ENCODE assay signal across 27 cellular contexts in the genomic region with DNA sequence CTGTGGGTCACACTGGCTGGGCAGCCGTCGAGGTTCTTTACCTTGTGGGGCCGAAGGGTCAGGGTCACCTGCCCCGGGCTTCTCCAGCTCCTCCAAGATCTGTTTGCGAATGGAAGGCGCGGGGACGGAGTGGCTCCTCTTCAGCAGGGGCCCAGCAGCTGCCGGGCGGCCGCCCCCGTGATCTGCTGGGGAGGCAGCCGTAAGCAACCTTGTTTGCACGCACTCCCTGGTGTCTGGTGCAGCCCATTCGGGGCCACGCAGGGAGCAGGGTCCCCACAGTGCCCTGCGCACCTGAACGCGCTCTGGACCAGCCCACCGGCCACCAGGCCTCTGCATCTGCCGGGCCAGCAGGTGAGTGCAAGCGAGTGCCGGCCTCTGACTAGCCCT.
"Had no signal": no experiment of that assay in that cellular context is flagged by ENCODE, and none has a peak within 500 bp of the region (broad histone marks: within the 10 kb centered on the region; RNA-seq: fewer than 3 reads in every experiment).

No MANE protein-coding gene starts in this region.

- H3K4me3 ChIP-seq: body of pancreas, cardiac muscle cell, heart right ventricle, lower lobe of right lung, mucosa of descending colon, right lobe of liver, skin epidermis, testis had no signal

- H3K4me3 Mint-ChIP-seq: activated naive CD8-positive, alpha-beta T cell treated with anti-CD3 and anti-CD28 coated beads for 36 hours; dendritic cell treated with granulocyte-macrophage colony-stimulating factor and Interleukin-4, amounts not matched to agents 40 ng/mL and 50 ng/mL, for 4 days; nephron progenitor cell; stimulated activated effector memory CD8-positive, alpha-beta T cell treated with anti-CD3 and anti-CD28 coated beads, Interleukin-12 subunit alpha, Interleukin-12 subunit beta, amount 100 ng/mL, for 72 hours; WTC11 had no signal

- H3K4me1 Mint-ChIP-seq: activated naive CD8-positive, alpha-beta T cell treated with anti-CD3 and anti-CD28 coated beads for 36 hours; nephron progenitor cell; WTC11 had no signal

- ATAC-seq: body of pancreas, mucosa of descending colon had no signal

- H3K9me3 ChIP-seq: body of pancreas, heart right ventricle, lower lobe of right lung, mucosa of descending colon, right lobe of liver, testis had no signal

- H3K27ac Mint-ChIP-seq: activated naive CD8-positive, alpha-beta T cell treated with anti-CD3 and anti-CD28 coated beads for 36 hours; dendritic cell treated with granulocyte-macrophage colony-stimulating factor and Interleukin-4, amounts not matched to agents 40 ng/mL and 50 ng/mL, for 4 days; nephron progenitor cell; stimulated activated effector memory CD8-positive, alpha-beta T cell treated with anti-CD3 and anti-CD28 coated beads, Interleukin-12 subunit alpha, Interleukin-12 subunit beta, amount 100 ng/mL, for 72 hours; WTC11 had no signal

- DNase-seq: activated CD4-positive, alpha-beta T cell treated with anti-CD3 and anti-CD28 coated beads for 4 hours; activated CD4-positive, alpha-beta T cell treated with anti-CD3 and anti-CD28 coated beads, Interleukin-2, amount 50 U/mL, for 48 hours; activated naive CD4-positive, alpha-beta T cell treated with Interleukin-2 at 50 U/mL for 16 hours; activated naive CD8-positive, alpha-beta T cell treated with anti-CD3 and anti-CD28 coated beads for 36 hours; activated T-cell treated with anti-CD3 and anti-CD28 coated beads, Interleukin-2, amount 50 U/mL, for 48 hours; amygdala; body of pancreas; effector CD4-positive, alpha-beta T cell; foreskin fibroblast; heart right ventricle; lower lobe of right lung; mesendoderm; nephron progenitor cell; nucleus accumbens; right lobe of liver; stimulated activated CD4-positive, alpha-beta T cell treated with anti-CD3 and anti-CD28 coated beads, Interleukin-2, amount 100 ng/mL, for 24 hours; T-helper 9 cell; testis; trophoblast cell had no signal

- H3K36me3 ChIP-seq: cardiac muscle cell, lower lobe of right lung, right lobe of liver had no signal

- H3K27me3 Mint-ChIP-seq: activated naive CD8-positive, alpha-beta T cell treated with anti-CD3 and anti-CD28 coated beads for 36 hours; dendritic cell treated with granulocyte-macrophage colony-stimulating factor and Interleukin-4, amounts not matched to agents 40 ng/mL and 50 ng/mL, for 4 days had no signal

- H3K27ac ChIP-seq: body of pancreas, cardiac muscle cell, heart right ventricle, lower lobe of right lung, right lobe of liver, skin epidermis, testis had no signal

- H3K36me3 Mint-ChIP-seq: activated naive CD8-positive, alpha-beta T cell treated with anti-CD3 and anti-CD28 coated beads for 36 hours; stimulated activated effector memory CD8-positive, alpha-beta T cell treated with anti-CD3 and anti-CD28 coated beads, Interleukin-12 subunit alpha, Interleukin-12 subunit beta, amount 100 ng/mL, for 72 hours had no signal

- H3K9me3 Mint-ChIP-seq: activated naive CD8-positive, alpha-beta T cell treated with anti-CD3 and anti-CD28 coated beads for 36 hours; dendritic cell treated with granulocyte-macrophage colony-stimulating factor and Interleukin-4, amounts not matched to agents 40 ng/mL and 50 ng/mL, for 4 days; stimulated activated effector memory CD8-positive, alpha-beta T cell treated with anti-CD3 and anti-CD28 coated beads, Interleukin-12 subunit alpha, Interleukin-12 subunit beta, amount 100 ng/mL, for 72 hours had no signal

- H3K4me1 ChIP-seq: heart right ventricle, lower lobe of right lung, right lobe of liver, testis had no signal

- FAIRE-seq: endometrium, keratinocyte had no signal
